ENCODE assay signal across 9 cellular contexts in the genomic region with DNA sequence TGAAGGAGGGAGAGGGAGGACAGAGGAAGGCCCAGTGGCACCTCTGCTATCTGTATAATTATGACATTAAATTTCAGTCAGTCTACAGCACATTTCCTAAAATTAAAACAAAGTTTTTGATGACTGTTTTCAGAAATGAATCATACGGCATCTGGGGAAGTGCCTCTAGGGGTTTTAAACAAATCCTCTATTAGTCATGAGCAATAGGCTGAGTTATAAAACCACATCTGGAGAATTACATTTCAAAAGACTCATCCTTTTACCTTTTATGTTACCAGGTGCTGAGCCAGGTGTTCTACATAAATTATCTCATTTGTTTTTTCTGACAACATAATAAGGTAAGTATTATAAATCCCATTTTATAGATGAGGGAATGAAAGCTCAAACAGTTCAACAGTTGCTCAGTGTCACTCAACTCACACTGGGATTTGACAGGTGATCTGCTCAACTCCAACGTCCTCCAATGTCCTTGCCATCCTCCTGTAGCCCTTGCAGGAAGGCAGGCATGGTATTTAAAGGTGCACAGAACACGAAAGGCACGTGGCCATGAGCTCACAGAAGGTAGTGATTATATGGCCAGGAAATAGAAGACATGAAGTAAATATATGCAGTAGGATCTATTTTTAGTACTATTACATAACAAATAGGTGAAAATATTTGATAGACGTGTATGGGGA.
DNase-seq lines count a peak whose midpoint lies in the region; ATAC-seq and TF ChIP-seq lines count a peak whose summit lies in the region.
"Had no signal": no experiment of that assay in that cellular context is flagged by ENCODE, and none has a peak within 500 bp of the region (broad histone marks: within the 10 kb centered on the region; RNA-seq: fewer than 3 reads in every experiment).

No MANE protein-coding gene starts in this region.

- intact Hi-C loops in colonic mucosa (cut with DNase I): no loop called here
- intact Hi-C loops in ascending aorta (cut with DNase I): no loop called here

- TF ChIP-seq CTCF in colonic mucosa (IDR thresholded peaks at IDR 0.05) (no peak), WTC11 (IDR thresholded peaks at IDR 0.05) (no peak), ascending aorta (IDR thresholded peaks at IDR 0.05) (no peak)

- H3K4me3 ChIP-seq in colonic mucosa: no peak overlapping the region
- no peak overlapping the region for H3K4me3 ChIP-seq in ascending aorta

- H3K36me3 Mint-ChIP-seq in WTC11: no peaks in the 10 kb centered on the region

- H3K27me3 Mint-ChIP-seq in WTC11 (ENCODE audit: low read depth): no peaks in the 10 kb centered on the region

- CTCF ChIA-PET in WTC11 (lab: Charles Lee): no interaction called here

- H3K27me3 ChIP-seq in colonic mucosa (no peaks in the 10 kb centered on the region), ascending aorta (no peaks in the 10 kb centered on the region)

- POLR2A ChIA-PET in WTC11 (lab: Charles Lee): no interaction called here

- H3K4me3 Mint-ChIP-seq in WTC11: no peak overlapping the region

- peak; percentile 88 for DNase-seq in ELR (ENCODE audit: low read depth)
- DNase-seq in HT1080 (ENCODE audit: low read depth): peak; percentile 72
- peak; percentile 2 for DNase-seq in foreskin melanocyte
- DNase-seq in colonic mucosa: no peak
- no peak for DNase-seq in WTC11 (ENCODE audit: low spot score)
- DNase-seq in ascending aorta (ENCODE audit: low spot score in 2 of 2): no peak
- DNase-seq in middle frontal gyrus (ENCODE audit: extremely low spot score, low spot score): no peak

- H3K9me3 ChIP-seq in colonic mucosa (no peaks in the 10 kb centered on the region), ascending aorta (no peaks in the 10 kb centered on the region)

- H3K27ac Mint-ChIP-seq in WTC11: no peak overlapping the region

- peaks cover 5% of the 10 kb centered on the region for H3K4me1 Mint-ChIP-seq in WTC11

- ATAC-seq in GM21367 (IDR thresholded peaks at IDR 0.05; ENCODE audit: unreplicated experiment) (peak; percentile 57), WTC11 (no peak)

- no peaks in the 10 kb centered on the region for H3K36me3 ChIP-seq in colonic mucosa
- H3K36me3 ChIP-seq in ascending aorta: no peaks in the 10 kb centered on the region

- H3K4me1 ChIP-seq in colonic mucosa (no peaks in the 10 kb centered on the region), ascending aorta (no peaks in the 10 kb centered on the region)
- H3K4me1 ChIP-seq: parathyroid adenoma had no signal

- H3K27ac ChIP-seq in colonic mucosa (no peak overlapping the region), ascending aorta (no peak overlapping the region)
- H3K27ac ChIP-seq: parathyroid adenoma had no signal

- H3K9ac ChIP-seq in colonic mucosa (ENCODE audit: low read depth in 2 of 2, low read length in 2 of 2): no peak overlapping the region
- H3K9ac ChIP-seq: parathyroid adenoma had no signal

- peaks cover 8% of the 10 kb centered on the region for H3K9me3 Mint-ChIP-seq in WTC11

TF ChIP-seq in WTC11, 78 proteins besides CTCF, POLR2A, EP300 and RAD21:
- TF ChIP-seq, protein P1, sequence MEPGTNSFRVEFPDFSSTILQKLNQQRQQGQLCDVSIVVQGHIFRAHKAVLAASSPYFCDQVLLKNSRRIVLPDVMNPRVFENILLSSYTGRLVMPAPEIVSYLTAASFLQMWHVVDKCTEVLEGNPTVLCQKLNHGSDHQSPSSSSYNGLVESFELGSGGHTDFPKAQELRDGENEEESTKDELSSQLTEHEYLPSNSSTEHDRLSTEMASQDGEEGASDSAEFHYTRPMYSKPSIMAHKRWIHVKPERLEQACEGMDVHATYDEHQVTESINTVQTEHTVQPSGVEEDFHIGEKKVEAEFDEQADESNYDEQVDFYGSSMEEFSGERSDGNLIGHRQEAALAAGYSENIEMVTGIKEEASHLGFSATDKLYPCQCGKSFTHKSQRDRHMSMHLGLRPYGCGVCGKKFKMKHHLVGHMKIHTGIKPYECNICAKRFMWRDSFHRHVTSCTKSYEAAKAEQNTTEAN (CRISPR knock-in tag; IDR thresholded peaks at IDR 0.05): no peak
- TF ChIP-seq NFE2L1 (CRISPR knock-in tag; IDR thresholded peaks at IDR 0.05) (no peak), TP53 (CRISPR knock-in tag; IDR thresholded peaks at IDR 0.05) (no peak), PRRX2 (CRISPR knock-in tag; IDR thresholded peaks at IDR 0.05) (no peak)
- TF ChIP-seq, protein P2, sequence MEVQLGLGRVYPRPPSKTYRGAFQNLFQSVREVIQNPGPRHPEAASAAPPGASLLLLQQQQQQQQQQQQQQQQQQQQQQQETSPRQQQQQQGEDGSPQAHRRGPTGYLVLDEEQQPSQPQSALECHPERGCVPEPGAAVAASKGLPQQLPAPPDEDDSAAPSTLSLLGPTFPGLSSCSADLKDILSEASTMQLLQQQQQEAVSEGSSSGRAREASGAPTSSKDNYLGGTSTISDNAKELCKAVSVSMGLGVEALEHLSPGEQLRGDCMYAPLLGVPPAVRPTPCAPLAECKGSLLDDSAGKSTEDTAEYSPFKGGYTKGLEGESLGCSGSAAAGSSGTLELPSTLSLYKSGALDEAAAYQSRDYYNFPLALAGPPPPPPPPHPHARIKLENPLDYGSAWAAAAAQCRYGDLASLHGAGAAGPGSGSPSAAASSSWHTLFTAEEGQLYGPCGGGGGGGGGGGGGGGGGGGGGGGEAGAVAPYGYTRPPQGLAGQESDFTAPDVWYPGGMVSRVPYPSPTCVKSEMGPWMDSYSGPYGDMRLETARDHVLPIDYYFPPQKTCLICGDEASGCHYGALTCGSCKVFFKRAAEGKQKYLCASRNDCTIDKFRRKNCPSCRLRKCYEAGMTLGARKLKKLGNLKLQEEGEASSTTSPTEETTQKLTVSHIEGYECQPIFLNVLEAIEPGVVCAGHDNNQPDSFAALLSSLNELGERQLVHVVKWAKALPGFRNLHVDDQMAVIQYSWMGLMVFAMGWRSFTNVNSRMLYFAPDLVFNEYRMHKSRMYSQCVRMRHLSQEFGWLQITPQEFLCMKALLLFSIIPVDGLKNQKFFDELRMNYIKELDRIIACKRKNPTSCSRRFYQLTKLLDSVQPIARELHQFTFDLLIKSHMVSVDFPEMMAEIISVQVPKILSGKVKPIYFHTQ (CRISPR knock-in tag; IDR thresholded peaks at IDR 0.05): no peak
- TF ChIP-seq, protein P3, sequence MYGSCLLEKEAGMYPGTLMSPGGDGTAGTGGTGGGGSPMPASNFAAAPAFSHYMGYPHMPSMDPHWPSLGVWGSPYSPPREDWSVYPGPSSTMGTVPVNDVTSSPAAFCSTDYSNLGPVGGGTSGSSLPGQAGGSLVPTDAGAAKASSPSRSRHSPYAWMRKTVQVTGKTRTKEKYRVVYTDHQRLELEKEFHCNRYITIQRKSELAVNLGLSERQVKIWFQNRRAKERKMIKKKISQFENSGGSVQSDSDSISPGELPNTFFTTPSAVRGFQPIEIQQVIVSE (CRISPR knock-in tag; IDR thresholded peaks at IDR 0.05; ENCODE audit: borderline replicate concordance): no peak

Comparison
In these comparisons a context has a peak if more than half of its experiments do, and no peak if none do; other contexts are left out.
1. DNase-seq: peak in ELR (single experiment), HT1080 (single experiment) and foreskin melanocyte (single experiment); none in colonic mucosa (single experiment), WTC11 (single experiment), ascending aorta (0 of 2) and middle frontal gyrus (single experiment).